10 cellular contexts compared by ENCODE assay signal in the genomic region with DNA sequence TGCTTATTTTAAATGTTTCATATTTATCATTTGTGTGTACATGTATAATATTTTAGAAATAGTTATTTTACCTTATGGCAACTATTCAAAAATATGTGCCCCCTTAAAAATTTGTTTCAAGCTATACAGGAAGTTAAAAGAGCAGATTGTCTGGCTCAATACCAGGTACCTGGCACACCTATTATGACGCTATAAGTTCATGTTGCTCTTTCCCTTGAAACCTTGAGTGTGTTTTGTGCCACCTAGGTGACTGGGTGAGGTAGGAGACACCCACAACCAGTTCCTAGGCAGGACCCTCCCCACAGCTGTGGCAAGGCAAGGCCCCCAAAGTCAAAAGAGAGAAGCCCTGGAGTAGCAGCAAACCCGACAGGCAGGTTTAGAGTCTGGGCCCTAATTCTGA.
"Had no signal": no experiment of that assay in that cellular context is flagged by ENCODE, and none has a peak within 500 bp of the region (broad histone marks: within the 10 kb centered on the region; RNA-seq: fewer than 3 reads in every experiment).

No MANE protein-coding gene starts in this region.

- H3K9me3 ChIP-seq: HAP-1 had no signal

- H3K27ac Mint-ChIP-seq: HFFc6 had no signal

- H3K9ac ChIP-seq: GM23248 had no signal

- ATAC-seq: HCT116, K562 had no signal

- H3K36me3 ChIP-seq: HAP-1 had no signal

- FAIRE-seq: K562 had no signal

- H2AFZ ChIP-seq: GM23248 had no signal

- H3K27ac ChIP-seq: GM23248, HL-60 had no signal

- H3K4me3 Mint-ChIP-seq: HFFc6 had no signal

- DNase-seq: GM23248, GOT3, H7, HFFc6, IMR-90, KG1 had no signal

- H3K4me3 ChIP-seq: GM23248, HAP-1, K562 had no signal
